In the genomic region with DNA sequence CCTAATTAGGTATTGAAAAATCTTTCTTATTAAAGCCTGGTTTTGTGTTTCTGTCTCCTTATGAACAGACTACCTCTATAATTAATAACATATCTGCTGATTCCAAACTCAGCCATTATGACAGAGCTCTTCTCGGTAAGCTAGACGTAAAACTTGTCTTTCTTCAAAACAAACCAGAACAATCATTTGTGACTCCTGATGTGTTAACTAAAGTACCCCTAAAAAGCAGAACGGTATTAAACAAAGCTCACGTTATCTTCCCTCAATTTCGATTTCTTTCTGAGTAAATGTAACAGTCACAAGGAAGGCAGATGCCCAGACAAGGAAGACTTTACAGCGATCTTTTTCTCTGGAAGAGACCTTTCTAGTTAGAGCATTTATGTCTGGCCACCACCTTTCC, we compare ENCODE assay signal across 8 cellular contexts. TPM values are rescaled to one million over a fixed set of nuclear protein-coding genes. Genes with fewer than 3 reads are reported as not detected.
A peak's percentile ranks its signal among the peaks of the same experiment; 100 is the strongest.
DNase-seq lines count a peak whose midpoint lies in the region; ATAC-seq and TF ChIP-seq lines count a peak whose summit lies in the region.

No MANE protein-coding gene starts in this region.

- H3K4me1 ChIP-seq in IMR-90 (ENCODE audit: control insufficient read depth, insufficient read depth, low read length) = peaks cover 4% of the 10 kb centered on the region
- peaks cover 0 to 4% of the 10 kb centered on the region in 2 donors for H3K4me1 ChIP-seq in esophagus (ENCODE audit: control insufficient read depth in 2 of 2, insufficient read depth in 2 of 2, low read length in 1 of 2)
- peaks cover 35% of the 10 kb centered on the region for H3K4me1 ChIP-seq in osteoblast (ENCODE audit: insufficient read depth, low read length)

- H3K27me3 ChIP-seq in IMR-90 (ENCODE audit: control insufficient read depth, insufficient read depth, low read length) = no peaks in the 10 kb centered on the region
- H3K27me3 ChIP-seq in esophagus (ENCODE audit: control insufficient read depth in 1 of 2, insufficient read depth in 2 of 2, low read length in 2 of 2) = no peaks in the 10 kb centered on the region
- no peaks in the 10 kb centered on the region for H3K27me3 ChIP-seq in osteoblast (ENCODE audit: insufficient read depth, low read length)

- H3K9me1 ChIP-seq in IMR-90 (ENCODE audit: insufficient read depth, low read length) = no peaks in the 10 kb centered on the region

- peak overlapping the region; percentile 79 for H2BK5ac ChIP-seq in IMR-90 (ENCODE audit: low read depth, low read length, poor library complexity, severe bottlenecking)

- H3K4me3 Mint-ChIP-seq in stimulated activated effector memory CD8-positive, alpha-beta T cell treated with anti-CD3 and anti-CD28 coated beads, Interleukin-12 subunit alpha, Interleukin-12 subunit beta, amount 100 ng/mL, for 72 hours = no peak overlapping the region

- CTCF ChIA-PET in IMR-90 (lab: Yijun Ruan, JAX) = interaction anchor here (0.6 to 1.8 kb wide), 14 partner anchors 18 to 387 kb away, joined by 3 to 5 read pairs (median 3); no protein-coding TSS in a partner anchor

- H2AK9ac ChIP-seq in IMR-90 (replicated peaks; ENCODE audit: low read depth, low read length, poor library complexity) = no peak overlapping the region

- DNase-seq in IMR-90 = peak; percentile 22
- DNase-seq in osteoblast (ENCODE audit: insufficient read length, low spot score, missing footprints) = no peak
- DNase-seq in stimulated activated effector memory CD8-positive, alpha-beta T cell treated with anti-CD3 and anti-CD28 coated beads, Interleukin-12 subunit alpha, Interleukin-12 subunit beta, amount 100 ng/mL, for 72 hours (ENCODE audit: low spot score in 2 of 2) = no peak
- DNase-seq in GM03348 (ENCODE audit: low spot score) = no peak

- no peak overlapping the region for H4K91ac ChIP-seq in IMR-90 (ENCODE audit: insufficient read depth, low read depth, low read length)

- no TSS peak for BruUV-seq in IMR-90 (replicated peaks; lab: Mats Ljungman, UMichigan)

- peak overlapping the region; percentile 98 for H3K4me2 ChIP-seq in IMR-90 (ENCODE audit: low read depth, low read length)
- peak overlapping the region; percentile 94 for H3K4me2 ChIP-seq in osteoblast (ENCODE audit: insufficient read depth, low read length)

- peaks cover 11% of the 10 kb centered on the region; the same call in 1 of the 2 replicates for H4K20me1 ChIP-seq in IMR-90 (ENCODE audit: insufficient read depth, low read length)
- H4K20me1 ChIP-seq in osteoblast (ENCODE audit: insufficient read depth, low read length) = no peaks in the 10 kb centered on the region

- H2AFZ ChIP-seq in IMR-90 (replicated peaks; ENCODE audit: low read length, poor library complexity) (peak overlapping the region; percentile 88), osteoblast (ENCODE audit: low read length) (peak overlapping the region; percentile 86)

- H3K79me2 ChIP-seq in osteoblast (ENCODE audit: insufficient read depth, low read length) = peaks cover 79% of the 10 kb centered on the region

- no peaks in the 10 kb centered on the region for H3K36me3 Mint-ChIP-seq in stimulated activated effector memory CD8-positive, alpha-beta T cell treated with anti-CD3 and anti-CD28 coated beads, Interleukin-12 subunit alpha, Interleukin-12 subunit beta, amount 100 ng/mL, for 72 hours

- intact Hi-C loops in IMR-90 (cut with micrococcal nuclease) = loop anchor here (1.0 to 10.0 kb wide), 15 partner anchors 173 to 1617 kb away; no protein-coding TSS in a partner anchor

- peaks cover 2% of the 10 kb centered on the region for H3K9me3 Mint-ChIP-seq in stimulated activated effector memory CD8-positive, alpha-beta T cell treated with anti-CD3 and anti-CD28 coated beads, Interleukin-12 subunit alpha, Interleukin-12 subunit beta, amount 100 ng/mL, for 72 hours

- H3K9me3 ChIP-seq in IMR-90 (ENCODE audit: control insufficient read depth, insufficient read depth, low read length) (no peaks in the 10 kb centered on the region), esophagus (ENCODE audit: control insufficient read depth in 2 of 2, insufficient read depth in 1 of 2, low read depth in 1 of 2, low read length in 1 of 2) (no peaks in the 10 kb centered on the region), osteoblast (ENCODE audit: low read depth, low read length) (no peaks in the 10 kb centered on the region)

- H3K4me3 ChIP-seq in GM08714 (ENCODE audit: low read length) (peak overlapping the region; percentile 20; the same call in 1 of the 2 replicates), IMR-90 (ENCODE audit: insufficient read depth, low read depth, low read length) (peak overlapping the region; percentile 73), esophagus (ENCODE audit: low read depth in 1 of 2, low read length in 2 of 2) (peak overlapping the region; percentile 32 to 71), osteoblast (ENCODE audit: insufficient read depth, low read length) (peak overlapping the region; percentile 92)

- H3K36me3 ChIP-seq in IMR-90 (ENCODE audit: control insufficient read depth, insufficient read depth, low read length) (0 out of 2 replicates have a peak, but pooled peaks cover 2% of the 10 kb centered on the region), esophagus (ENCODE audit: control insufficient read depth in 2 of 2, insufficient read depth in 2 of 2, low read length in 1 of 2) (no peaks in the 10 kb centered on the region), osteoblast (ENCODE audit: insufficient read depth, low read length) (peaks cover 4% of the 10 kb centered on the region)

- in situ Hi-C loops in IMR-90 (cut with MboI; ENCODE audit: low sequenced_read_pairs) = loop anchor here (25.0 kb wide), 2 partner anchors 782 to 1657 kb away; no protein-coding TSS in a partner anchor

- H4K5ac ChIP-seq in IMR-90 (ENCODE audit: low read depth, low read length) = peak overlapping the region; percentile 45; the same call in 1 of the 2 replicates

- no peak overlapping the region for H3K27ac Mint-ChIP-seq in stimulated activated effector memory CD8-positive, alpha-beta T cell treated with anti-CD3 and anti-CD28 coated beads, Interleukin-12 subunit alpha, Interleukin-12 subunit beta, amount 100 ng/mL, for 72 hours

- no peak overlapping the region for H2AK5ac ChIP-seq in IMR-90 (ENCODE audit: low read depth, low read length)

- H3K9ac ChIP-seq in IMR-90 (ENCODE audit: low read depth, low read length) = peak overlapping the region; percentile 44

- H3K14ac ChIP-seq in IMR-90 (replicated peaks; ENCODE audit: low read depth, low read length) = peak overlapping the region; percentile 78

- H3K4me1 Mint-ChIP-seq in stimulated activated effector memory CD8-positive, alpha-beta T cell treated with anti-CD3 and anti-CD28 coated beads, Interleukin-12 subunit alpha, Interleukin-12 subunit beta, amount 100 ng/mL, for 72 hours = peaks cover 5% of the 10 kb centered on the region

- no peak for TF ChIP-seq POLR2A in IMR-90 (IDR thresholded peaks at IDR 0.05; ENCODE audit: low read depth, low read length)

- TF ChIP-seq CTCF in IMR-90 (conservative IDR thresholded peaks at IDR 0.05; ENCODE audit: low read depth, low read length) (no peak), osteoblast (IDR thresholded peaks at IDR 0.05; ENCODE audit: extremely low read depth, low read depth, low read length) (no peak)

- H3K18ac ChIP-seq in IMR-90 (ENCODE audit: low read depth, low read length) = peak overlapping the region; percentile 30

- peak overlapping the region; percentile 80; the same call in 1 of the 2 replicates for H2BK20ac ChIP-seq in IMR-90 (ENCODE audit: low read depth, low read length)

- dilution Hi-C loops in IMR-90 (cut with HindIII; ENCODE audit: low sequenced_read_pairs, unreplicated experiment) = no loop called here

- 0% methylated on average over 2 of the region's 6 CpGs; no CpG with 5 or more reads in 1 of the 2 experiments for WGBS in IMR-90 (ENCODE audit: extremely low coverage in 2 of 2, insufficient read length in 1 of 2), 2 experiments
- WGBS in esophagus, 2 donors = 7 to 15% methylated on average over 6 of the region's 6 CpGs

- peak overlapping the region; percentile 63 for H2BK120ac ChIP-seq in IMR-90 (ENCODE audit: low read depth, low read length)

- H2BK15ac ChIP-seq in IMR-90 (ENCODE audit: low read depth, low read length) = peak overlapping the region; percentile 64; the same call in 1 of the 3 replicates

- peak overlapping the region; percentile 97 for H3K23ac ChIP-seq in IMR-90 (ENCODE audit: low read depth, low read length)

- H3K56ac ChIP-seq in IMR-90 (ENCODE audit: extremely low read depth, insufficient read depth, low read length) = peak overlapping the region; percentile 66

- TF ChIP-seq RAD21 in IMR-90 (IDR thresholded peaks at IDR 0.05; ENCODE audit: low read length) = no peak

- peak overlapping the region in 1 of 2 experiments; percentile 35; a peak in 2 of 4 replicates for H4K8ac ChIP-seq in IMR-90 (ENCODE audit: low read depth in 2 of 2, low read length in 2 of 2)

- POLR2A ChIA-PET in IMR-90 (lab: Charles Lee; ENCODE audit: unreplicated experiment) = no interaction called here

- ATAC-seq in IMR-90 (ENCODE audit: low read depth) (no peak), GM21515 (IDR thresholded peaks at IDR 0.05; ENCODE audit: unreplicated experiment) (no peak), GM21529 (IDR thresholded peaks at IDR 0.05; ENCODE audit: unreplicated experiment) (no peak)
- ATAC-seq in stimulated activated effector memory CD8-positive, alpha-beta T cell treated with anti-CD3 and anti-CD28 coated beads, Interleukin-12 subunit alpha, Interleukin-12 subunit beta, amount 100 ng/mL, for 72 hours = no peak

- peaks cover 13 to 55% of the 10 kb centered on the region in 2 experiments; a peak in 3 of 4 replicates for H3K79me1 ChIP-seq in IMR-90 (ENCODE audit: low read depth in 1 of 2, low read length in 2 of 2)

- H3K4ac ChIP-seq in IMR-90 (ENCODE audit: low read depth, low read length) = peak overlapping the region; percentile 45; the same call in 1 of the 2 replicates

- H3K27ac ChIP-seq in IMR-90 (ENCODE audit: insufficient read depth, low read length) = peak overlapping the region; percentile 35
- H3K27ac ChIP-seq in esophagus (ENCODE audit: low read depth in 2 of 2, low read length in 1 of 2) = no peak overlapping the region
- peak overlapping the region; percentile 87 for H3K27ac ChIP-seq in osteoblast (ENCODE audit: low read depth, low read length)

TF ChIP-seq in IMR-90, 13 proteins besides CTCF, POLR2A, EP300 and RAD21 (continues in another document):
- TF ChIP-seq NFE2L2 (IDR thresholded peaks at IDR 0.05; ENCODE audit: low read depth, low read length) (no peak), CHD1 (IDR thresholded peaks at IDR 0.05; ENCODE audit: low read depth, low read length) (no peak), MXI1 (IDR thresholded peaks at IDR 0.05; ENCODE audit: borderline replicate concordance, low read depth, low read length) (no peak)

RNA-seq across cellular contexts. Expression of a gene that starts 1.8 kb away (rescaled TPM):
- total RNA-seq in IMR-90 (2012; rRNA removed) (9.9 and 12.5 TPM in 2 replicates), osteoblast (42.3 and 47.1 TPM in 2 replicates)
- polyA plus RNA-seq in IMR-90 (2012; rRNA removed) (7.3 and 8.2 TPM in 2 replicates), esophagus (1 to 10 TPM; 1.3 to 1.9 TPM)
- 3.6 and 4.9 TPM in 2 replicates for polyA plus RNA-seq in IMR-90 (2012; cell fraction: cytosol; rRNA removed)
- polyA plus RNA-seq in IMR-90 (2012; cell fraction: nucleus; rRNA removed; ENCODE audit: low replicate concordance) = 3.7 and 5.3 TPM in 2 replicates

Comparison
In these comparisons a context has a peak if more than half of its experiments do, and no peak if none do; other contexts are left out.
1. H3K4me3 ChIP-seq: peak in every context shown above with its lines; median percentile 92 in osteoblast; 73 in IMR-90; 52 in esophagus; 20 in GM08714.
2. H3K27ac ChIP-seq: peak in IMR-90 (single experiment) and osteoblast (single experiment); none in esophagus (0 of 2).